Comparison of ENCODE assay signal across 8 cellular contexts in genomic region chr3:156674911-156675743, GRCh38. TPM values are rescaled to one million over a fixed set of nuclear protein-coding genes. Genes with fewer than 3 reads are reported as not detected.
DNase-seq lines count a peak whose midpoint lies in the region; ATAC-seq and TF ChIP-seq lines count a peak whose summit lies in the region.

No MANE protein-coding gene starts in this region.

- H3K79me2 ChIP-seq in SK-N-SH (ENCODE audit: insufficient read depth), result peaks cover 56% of the 10 kb centered on the region

- peak overlapping the region; percentile 79 for H3K9ac ChIP-seq in SK-N-SH

- TF ChIP-seq EP300 in SK-N-SH (IDR thresholded peaks at IDR 0.05; ENCODE audit: borderline replicate concordance in 1 of 2, low read depth in 1 of 2, low read length in 1 of 2), result no peak

- 0% methylated on average over 24 of the region's 84 CpGs for WGBS in SK-N-SH (ENCODE audit: low lambda C conversion rate)
- 0 to 1% (median 0%) methylated on average over 73 to 84 of the region's 84 CpGs for WGBS in adipose tissue, 3 donors

- CTCF ChIA-PET in SK-N-SH (lab: Yijun Ruan, JAX), result interaction anchor here (0.6 to 5.6 kb wide), 45 partner anchors 10 to 525 kb away, joined by 3 to 75 read pairs (median 4); partner anchors contain the start of gene SSR3

- peaks cover 8% of the 10 kb centered on the region for H3F3A ChIP-seq in SK-N-SH (replicated peaks; ENCODE audit: insufficient read depth)

- peaks cover 23% of the 10 kb centered on the region for H3K36me3 ChIP-seq in CD4-positive, CD25-positive, alpha-beta regulatory T cell (ENCODE audit: control insufficient read depth, insufficient read depth, low read length)
- H3K36me3 ChIP-seq in SK-N-SH (replicated peaks in 1 of 2; ENCODE audit: control insufficient read depth in 1 of 2, insufficient read depth in 2 of 2, low read length in 1 of 2), result peaks cover 19 to 27% of the 10 kb centered on the region in 2 experiments

- H3K4me3 ChIP-seq in CD4-positive, CD25-positive, alpha-beta regulatory T cell (ENCODE audit: low read depth, low read length), result peak overlapping the region; percentile 96
- H3K4me3 ChIP-seq in SK-N-SH (ENCODE audit: low read depth in 2 of 2, low read length in 1 of 2), result peak overlapping the region; percentile 89 to 91

- H3K27ac Mint-ChIP-seq in CD4-positive, CD25-positive, alpha-beta regulatory T cell, result peak overlapping the region; percentile 14 to 98 (median 88)

- DNase-seq in CD4-positive, CD25-positive, alpha-beta regulatory T cell, result peak; percentile 30 to 66 (median 65)
- DNase-seq in SK-N-SH (peak; percentile 81), left cardiac atrium (peak; percentile 85), posterior cingulate gyrus (peak; percentile 24 to 90 (median 40))

- H3K27me3 ChIP-seq in CD4-positive, CD25-positive, alpha-beta regulatory T cell (ENCODE audit: control insufficient read depth, insufficient read depth, low read length), result no peaks in the 10 kb centered on the region
- H3K27me3 ChIP-seq in SK-N-SH (ENCODE audit: insufficient read depth), result no peaks in the 10 kb centered on the region

- peak; percentile 42 for TF ChIP-seq RAD21 in SK-N-SH (IDR thresholded peaks at IDR 0.05; ENCODE audit: low read length)

- no peaks in the 10 kb centered on the region for H3K9me3 ChIP-seq in CD4-positive, CD25-positive, alpha-beta regulatory T cell (ENCODE audit: control insufficient read depth in 2 of 2, low read length in 2 of 2)
- H3K9me3 ChIP-seq in SK-N-SH, result no peaks in the 10 kb centered on the region

- peaks cover 4% of the 10 kb centered on the region for H3K27me3 Mint-ChIP-seq in CD4-positive, CD25-positive, alpha-beta regulatory T cell

- ATAC-seq in CD4-positive, CD25-positive, alpha-beta regulatory T cell (ENCODE audit: low read depth in 2 of 2), result peak; percentile 3 to 6
- ATAC-seq in HG02759 (IDR thresholded peaks at IDR 0.05; ENCODE audit: unreplicated experiment) (peak; percentile 2), left cardiac atrium (peak; percentile 41 to 60), HG03139 (IDR thresholded peaks at IDR 0.05; ENCODE audit: unreplicated experiment) (no peak), HG02588 (IDR thresholded peaks at IDR 0.05; ENCODE audit: unreplicated experiment) (no peak)

- peaks cover 16% of the 10 kb centered on the region for H3K36me3 Mint-ChIP-seq in CD4-positive, CD25-positive, alpha-beta regulatory T cell

- peak overlapping the region; percentile 73; the same call in 1 of the 2 replicates for H2AFZ ChIP-seq in SK-N-SH (ENCODE audit: low read depth)

- H3K4me1 Mint-ChIP-seq in CD4-positive, CD25-positive, alpha-beta regulatory T cell, result peaks cover 30 to 69% (median 44%) of the 10 kb centered on the region in 4 donors

- H3K27ac ChIP-seq in CD4-positive, CD25-positive, alpha-beta regulatory T cell (ENCODE audit: insufficient read depth, low read length, poor library complexity, severe bottlenecking), result peak overlapping the region; percentile 91
- H3K27ac ChIP-seq in SK-N-SH (ENCODE audit: low read depth in 2 of 2, low read length in 1 of 2) (peak overlapping the region; percentile 86 to 92), adipose tissue (ENCODE audit: low read depth, low read length) (peak overlapping the region; percentile 90)

- TF ChIP-seq CTCF in SK-N-SH (IDR thresholded peaks at IDR 0.05), result peak; percentile 64

- H3K4me3 Mint-ChIP-seq in CD4-positive, CD25-positive, alpha-beta regulatory T cell, result peak overlapping the region; percentile 90 to 98 (median 96)

- H3K4me1 ChIP-seq in CD4-positive, CD25-positive, alpha-beta regulatory T cell (ENCODE audit: control insufficient read depth, insufficient read depth, low read length, poor library complexity, severe bottlenecking), result peaks cover 44% of the 10 kb centered on the region
- H3K4me1 ChIP-seq in SK-N-SH (ENCODE audit: control insufficient read depth in 1 of 2, insufficient read depth in 2 of 2, low read depth in 1 of 2, low read length in 1 of 2), result peaks cover 0 to 7% of the 10 kb centered on the region in 2 experiments; a peak in 3 of 4 replicates

- POLR2A ChIA-PET in SK-N-SH (lab: Yijun Ruan, JAX), result interaction anchor here (0.9 to 1.8 kb wide), 3 partner anchors 121 to 414 kb away, joined by 3 to 7 read pairs (median 3); no protein-coding TSS in a partner anchor

- intact Hi-C loops in left cardiac atrium (cut with DNase I), result loop anchor here (2.0 to 10.0 kb wide), 8 partner anchors 58 to 456 kb away; partner anchors contain the start of genes SSR3 (in 2 of the 2) and LEKR1 (in 1 of the 2)
- intact Hi-C loops in posterior cingulate gyrus (cut with DNase I), result loop anchor here (1.0 to 5.0 kb wide), 5 partner anchors 120 to 523 kb away; partner anchors contain the start of genes LEKR1 and SSR3

- no peaks in the 10 kb centered on the region for H3K9me2 ChIP-seq in SK-N-SH

- peak overlapping the region; percentile 77 for H3K4me2 ChIP-seq in SK-N-SH

- no peaks in the 10 kb centered on the region for H3K9me3 Mint-ChIP-seq in CD4-positive, CD25-positive, alpha-beta regulatory T cell

- peaks cover 13% of the 10 kb centered on the region for H4K20me1 ChIP-seq in SK-N-SH (ENCODE audit: insufficient read depth)

TF ChIP-seq in SK-N-SH, 30 proteins besides CTCF, POLR2A, EP300 and RAD21 (continues in another document):
- TF ChIP-seq MXI1 (IDR thresholded peaks at IDR 0.05; ENCODE audit: low read depth, low read length) (0 out of 2 replicates have a peak, but pooled peaks have one; percentile 8), FOXJ3 (CRISPR knock-in tag; IDR thresholded peaks at IDR 0.05) (no peak), IRF3 (IDR thresholded peaks at IDR 0.05; ENCODE audit: low read depth, low read length) (no peak), YY1 (IDR thresholded peaks at IDR 0.05; ENCODE audit: low read depth) (0 out of 2 replicates have a peak, but pooled peaks have one; percentile 0), SIN3A (IDR thresholded peaks at IDR 0.05; ENCODE audit: borderline replicate concordance, low read depth, low read length) (no peak; the same call in 1 of the 2 replicates), TEAD4 (IDR thresholded peaks at IDR 0.05; ENCODE audit: borderline replicate concordance, insufficient read depth) (no peak), TCF12 (IDR thresholded peaks at IDR 0.05) (no peak), USF2 (IDR thresholded peaks at IDR 0.05; ENCODE audit: borderline replicate concordance, low read depth, low read length) (no peak), POLR2AphosphoS5 (IDR thresholded peaks at IDR 0.05; ENCODE audit: low read depth, low read length) (no peak), ZBTB33 (IDR thresholded peaks at IDR 0.05; ENCODE audit: borderline replicate concordance, low read depth) (no peak), CHD2 (IDR thresholded peaks at IDR 0.05; ENCODE audit: low read length, partially characterized antibody) (no peak)

RNA-seq across cellular contexts. Expression of gene TIPARP, which starts 0.7 kb away (rescaled TPM):
- 120 TPM for total RNA-seq in CD4-positive, CD25-positive, alpha-beta regulatory T cell
- polyA plus RNA-seq in CD4-positive, CD25-positive, alpha-beta regulatory T cell, result 10 to 100 TPM; 11.5 to 24.2 (median 19.5) TPM
- polyA plus RNA-seq in SK-N-SH (2012; rRNA removed) (6.2 TPM in 2 replicates), adipose tissue (10 to 100 TPM in 2 of 3 donors, 1 to 10 TPM in 1; 7.4 to 94.6 (median 50.4) TPM)
- polyA plus RNA-seq in SK-N-SH (2012; cell fraction: cytosol; rRNA removed), result 6.5 and 10.8 TPM in 2 replicates
- 3.7 and 11.4 TPM in 2 replicates for polyA plus RNA-seq in SK-N-SH (2012; cell fraction: nucleus; rRNA removed)
- total RNA-seq in left cardiac atrium, result 10 to 100 TPM; 34.1 to 37.2 TPM

Comparison
In these comparisons a context has a peak if more than half of its experiments do, and no peak if none do; other contexts are left out.
1. ATAC-seq: peak in CD4-positive, CD25-positive, alpha-beta regulatory T cell (2 of 2), HG02759 (single experiment) and left cardiac atrium (2 of 2); none in HG03139 (single experiment) and HG02588 (single experiment).
2. Peak in every context shown above with its lines, with median percentiles within 50 percentile points of each other: DNase-seq and H3K27ac ChIP-seq.